Comparison of ENCODE assay signal across 13 cellular contexts in genomic region chr2:221705478-221705877, GRCh38.
"Had no signal": no experiment of that assay in that cellular context is flagged by ENCODE, and none has a peak within 500 bp of the region (broad histone marks: within the 10 kb centered on the region; RNA-seq: fewer than 3 reads in every experiment).

No MANE protein-coding gene starts in this region.

- H3K27me3 ChIP-seq: right atrium auricular region, testis had no signal

- ATAC-seq: foreskin keratinocyte; left cardiac atrium; naive thymus-derived CD8-positive, alpha-beta T cell; stimulated activated effector memory CD8-positive, alpha-beta T cell treated with anti-CD3 and anti-CD28 coated beads, Interleukin-12 subunit alpha, Interleukin-12 subunit beta, amount 100 ng/mL, for 72 hours had no signal

- H3K27ac ChIP-seq: foreskin keratinocyte, right atrium auricular region, testis had no signal

- H3K9me3 ChIP-seq: right atrium auricular region, testis had no signal

- H3K4me3 ChIP-seq: right atrium auricular region, smooth muscle cell, testis had no signal

- H3K36me3 ChIP-seq: right atrium auricular region had no signal

- DNase-seq: cerebellar nuclear complex; foreskin keratinocyte; kidney; left cardiac atrium; mesendoderm; naive thymus-derived CD8-positive, alpha-beta T cell; posterior cingulate gyrus; stimulated activated CD4-positive, alpha-beta T cell treated with anti-CD3 and anti-CD28 coated beads, Interleukin-4, amount 100 ng/mL, for 1 hour; stimulated activated CD8-positive, alpha-beta memory T cell treated with anti-CD3 and anti-CD28 coated beads, Interleukin-4, amount 100 ng/mL, for 48 hours; testis had no signal

- H3K4me1 ChIP-seq: foreskin keratinocyte, right atrium auricular region, testis had no signal
